Comparison of ENCODE assay signal across 20 cellular contexts in genomic region chr14:74964787-74965769, GRCh38. TPM values are rescaled to one million over a fixed set of nuclear protein-coding genes. Genes with fewer than 3 reads are reported as not detected.
DNase-seq lines count a peak whose midpoint lies in the region; ATAC-seq and TF ChIP-seq lines count a peak whose summit lies in the region.
"Had no signal": no experiment of that assay in that cellular context is flagged by ENCODE, and none has a peak within 500 bp of the region (broad histone marks: within the 10 kb centered on the region; RNA-seq: fewer than 3 reads in every experiment).

No MANE protein-coding gene starts in this region.

- DNase-seq in AG20443 (ENCODE audit: low spot score) (peak; percentile 71), HS-5 (ENCODE audit: low read depth) (peak; percentile 50), astrocyte of the spinal cord (ENCODE audit: low read depth, low spot score) (peak; percentile 71), kidney tubule cell (ENCODE audit: low spot score) (peak; percentile 23), KBM-7 (no peak)
- DNase-seq in CD4-positive, alpha-beta T cell = no peak
- DNase-seq: activated CD4-positive, CD25-positive, alpha-beta regulatory T cell treated with anti-CD3 and anti-CD28 coated beads, Interleukin-2, amount 50 U/mL, for 72 hours; activated gamma-delta T cell; DMS153; left colon; NCI-H1092 treated with DMSO at 0.1 percent for 48 hours; SHP77 treated with DMSO at 0.1 percent for 48 hours; stimulated activated CD4-positive, alpha-beta T cell treated with anti-CD3 and anti-CD28 coated beads, Interleukin-4, amount 100 ng/mL, for 24 hours; stimulated activated CD8-positive, alpha-beta memory T cell treated with anti-CD3 and anti-CD28 coated beads, Interleukin-4, amount 100 ng/mL, for 48 hours; testis had no signal

- no peaks in the 10 kb centered on the region for H3K9me3 ChIP-seq in CD4-positive, alpha-beta T cell (ENCODE audit: control insufficient read depth, low read length)
- H3K9me3 ChIP-seq: BLaER1, testis had no signal

- ATAC-seq in CD4-positive, alpha-beta T cell (ENCODE audit: poor library complexity) = no peak
- ATAC-seq in GM21717 (IDR thresholded peaks at IDR 0.05; ENCODE audit: unreplicated experiment) = no peak
- ATAC-seq in GM19351 (IDR thresholded peaks at IDR 0.05; ENCODE audit: unreplicated experiment) = no peak
- ATAC-seq: left colon had no signal

- H3K4me3 ChIP-seq in astrocyte of the spinal cord (ENCODE audit: low read depth, low read length) = no peak overlapping the region
- H3K4me3 ChIP-seq: BLaER1, coronary artery, skin epidermis, testis had no signal

- H3K9me3 Mint-ChIP-seq in CD4-positive, alpha-beta T cell = no peaks in the 10 kb centered on the region

- H3K27me3 ChIP-seq in CD4-positive, alpha-beta T cell (ENCODE audit: control insufficient read depth, insufficient read depth, low read length) = no peaks in the 10 kb centered on the region
- H3K27me3 ChIP-seq: BLaER1, testis had no signal

- H3K27ac ChIP-seq in CD4-positive, alpha-beta T cell (ENCODE audit: low read depth, low read length) = no peak overlapping the region
- H3K27ac ChIP-seq: BLaER1, coronary artery, testis had no signal

- H3K4me1 Mint-ChIP-seq in CD4-positive, alpha-beta T cell (ENCODE audit: low read depth) = no peaks in the 10 kb centered on the region

- intact Hi-C loops in CD4-positive, alpha-beta T cell (cut with DNase I, micrococcal nuclease) = no loop called here

- TF ChIP-seq CTCF in astrocyte of the spinal cord (IDR thresholded peaks at IDR 0.05; ENCODE audit: low read depth, low read length) = no peak
- TF ChIP-seq CTCF in CD4-positive, alpha-beta T cell (IDR thresholded peaks at IDR 0.05) = no peak

- POLR2A ChIA-PET in CD4-positive, alpha-beta T cell (lab: Charles Lee) = interaction anchor here (0.7 kb wide), 1 partner anchor 11 kb away, joined by 3 read pairs; no protein-coding TSS in a partner anchor

- CTCF ChIA-PET in CD4-positive, alpha-beta T cell (lab: Charles Lee) = interaction anchor here (0.6 kb wide), 1 partner anchor 114 kb away, joined by 3 read pairs; no protein-coding TSS in a partner anchor

- H3K36me3 Mint-ChIP-seq in CD4-positive, alpha-beta T cell (ENCODE audit: low read depth) = no peaks in the 10 kb centered on the region

- in situ Hi-C loops in astrocyte of the spinal cord (cut with HindIII; ENCODE audit: low sequenced_read_pairs) (no loop called here), KBM-7 (cut with MboI; ENCODE audit: low pct_unique_long_range_greater_than_20kb, low sequenced_read_pairs) (no loop called here)

- H3K27me3 Mint-ChIP-seq in CD4-positive, alpha-beta T cell = no peaks in the 10 kb centered on the region

- no peak overlapping the region for H3K4me3 Mint-ChIP-seq in CD4-positive, alpha-beta T cell

- no peak overlapping the region for H3K27ac Mint-ChIP-seq in CD4-positive, alpha-beta T cell

RNA-seq across cellular contexts. Expression of gene PGF, which starts 9.7 kb away (rescaled TPM):
- total RNA-seq in CD4-positive, alpha-beta T cell = under 1 TPM in 1 of 2 experiments, not detected in 1; 0.11 TPM

RNA-seq across cellular contexts. Expression of gene EIF2B2, which starts 37.6 kb away (rescaled TPM):
- 10 to 100 TPM; 21.0 to 24.2 TPM for total RNA-seq in CD4-positive, alpha-beta T cell

RNA-seq across cellular contexts. Expression of gene RPS6KL1, which starts 42.0 kb away (rescaled TPM):
- 10 to 100 TPM; 12.5 to 12.7 TPM for total RNA-seq in CD4-positive, alpha-beta T cell

Comparison
In these comparisons a context has a peak if more than half of its experiments do, and no peak if none do; other contexts are left out.
1. DNase-seq: peak in AG20443 (single experiment), HS-5 (single experiment), astrocyte of the spinal cord (single experiment) and kidney tubule cell (single experiment); none in CD4-positive, alpha-beta T cell (0 of 10) and KBM-7 (single experiment).